18 cellular contexts compared by ENCODE assay signal in genomic region chr1:1387098-1388077, GRCh38. TPM values are rescaled to one million over a fixed set of nuclear protein-coding genes. Genes with fewer than 3 reads are reported as not detected.
"Had no signal": no experiment of that assay in that cellular context is flagged by ENCODE, and none has a peak within 500 bp of the region (broad histone marks: within the 10 kb centered on the region; RNA-seq: fewer than 3 reads in every experiment).

No MANE protein-coding gene starts in this region.

- H2AFZ ChIP-seq: parathyroid adenoma had no signal

- H3K9ac ChIP-seq: parathyroid adenoma had no signal

- H3K9me3 Mint-ChIP-seq: activated naive CD4-positive, alpha-beta T cell treated with anti-CD3 and anti-CD28 coated beads, Interleukin-2, amount 50 U/mL, for 24 hours; naive thymus-derived CD8-positive, alpha-beta T cell had no signal

- H3K4me3 Mint-ChIP-seq: activated CD4-positive, alpha-beta T cell treated with anti-CD3 and anti-CD28 coated beads for 36 hours; activated naive CD4-positive, alpha-beta T cell treated with anti-CD3 and anti-CD28 coated beads, Interleukin-2, amount 50 U/mL, for 24 hours; naive thymus-derived CD8-positive, alpha-beta T cell had no signal

- ATAC-seq: activated CD4-positive, alpha-beta T cell treated with anti-CD3 and anti-CD28 coated beads for 36 hours; lower lobe of right lung; naive thymus-derived CD8-positive, alpha-beta T cell had no signal

- H3K27me3 Mint-ChIP-seq: activated CD4-positive, alpha-beta T cell treated with anti-CD3 and anti-CD28 coated beads for 36 hours; activated naive CD4-positive, alpha-beta T cell treated with anti-CD3 and anti-CD28 coated beads, Interleukin-2, amount 50 U/mL, for 24 hours; naive thymus-derived CD8-positive, alpha-beta T cell had no signal

- H3K27me3 ChIP-seq: neutrophil, tibial artery had no signal

- H3K4me1 Mint-ChIP-seq: activated CD4-positive, alpha-beta T cell treated with anti-CD3 and anti-CD28 coated beads for 36 hours had no signal

- H3K4me1 ChIP-seq: parathyroid adenoma, tibial artery had no signal

- H3K27ac Mint-ChIP-seq: activated CD4-positive, alpha-beta T cell treated with anti-CD3 and anti-CD28 coated beads for 36 hours; activated naive CD4-positive, alpha-beta T cell treated with anti-CD3 and anti-CD28 coated beads, Interleukin-2, amount 50 U/mL, for 24 hours; naive thymus-derived CD8-positive, alpha-beta T cell had no signal

- H3K9me3 ChIP-seq: lower lobe of right lung, neutrophil, tibial artery had no signal

- DNase-seq: activated CD4-positive, alpha-beta T cell treated with anti-CD3 and anti-CD28 coated beads for 36 hours; activated CD4-positive, alpha-beta T cell treated with anti-CD3 and anti-CD28 coated beads, Interleukin-2, amount 50 U/mL, for 48 hours; activated gamma-delta T cell; dermis blood vessel endothelial cell; effector memory CD4-positive, alpha-beta T cell; lower lobe of right lung; stimulated activated CD8-positive, alpha-beta memory T cell treated with anti-CD3 and anti-CD28 coated beads, Interleukin-4, amount 100 ng/mL, for 48 hours; stimulated activated naive CD4-positive, alpha-beta T cell treated with Interleukin-2 at 50 U/mL for 16 hours; tibial artery had no signal

- H3K27ac ChIP-seq: lower lobe of right lung, neutrophil, parathyroid adenoma, tibial artery had no signal

- FAIRE-seq: astrocyte, bronchial epithelial cell, TTC549 had no signal

- H3K4me3 ChIP-seq: lower lobe of right lung, tibial artery had no signal

RNA-seq across cellular contexts. Expression of gene ANKRD65, which starts 33.7 kb away (rescaled TPM):
- total RNA-seq: activated CD4-positive, alpha-beta T cell treated with anti-CD3 and anti-CD28 coated beads for 36 hours; glomerular endothelial cell; naive thymus-derived CD8-positive, alpha-beta T cell; T-helper 2 cell treated with Interferon-gamma antibody and Interleukin-4, amounts not matched to agents 100 ng/mL and 5 ng/mL, for 36 hours had no signal
- polyA plus RNA-seq: naive thymus-derived CD8-positive, alpha-beta T cell had no signal
